10 cellular contexts compared by ENCODE assay signal in genomic region chr10:14583252-14583651, GRCh38.
DNase-seq lines count a peak whose midpoint lies in the region; ATAC-seq and TF ChIP-seq lines count a peak whose summit lies in the region.
"Had no signal": no experiment of that assay in that cellular context is flagged by ENCODE, and none has a peak within 500 bp of the region (broad histone marks: within the 10 kb centered on the region; RNA-seq: fewer than 3 reads in every experiment).

No MANE protein-coding gene starts in this region.

- peak; percentile 36 to 75 (median 60) for DNase-seq in activated CD4-positive, CD25-positive, alpha-beta regulatory T cell (lab: John Stamatoyannopoulos, UW)
- DNase-seq in stimulated activated CD4-positive, alpha-beta T cell treated with anti-CD3 and anti-CD28 coated beads, TNF-alpha, amount 100 ng/mL, for 4 hours (ENCODE audit: low read depth in 3 of 3) = peak in 2 of 3 experiments; percentile 72 to 74
- no peak for DNase-seq in C1 segment of cervical spinal cord (lab: John Stamatoyannopoulos, UW)
- no peak for DNase-seq in retina
- DNase-seq in RWPE1 (ENCODE audit: low spot score) = no peak
- DNase-seq: caudate nucleus, NCI-H748 treated with DMSO at 0.1 percent for 48 hours had no signal

- POLR2A ChIA-PET in RWPE1 (lab: Yijun Ruan, JAX; ENCODE audit: low non-redundant PET) = no interaction called here

- H3K9me3 Mint-ChIP-seq in activated naive CD8-positive, alpha-beta T cell (ENCODE audit: low read depth) = no peaks in the 10 kb centered on the region

- peak overlapping the region; percentile 81 for H3K4me3 Mint-ChIP-seq in activated naive CD8-positive, alpha-beta T cell

- peaks cover 94% of the 10 kb centered on the region for H3K4me1 Mint-ChIP-seq in activated naive CD8-positive, alpha-beta T cell (ENCODE audit: low read depth)

- no peaks in the 10 kb centered on the region for H3K27me3 Mint-ChIP-seq in activated naive CD8-positive, alpha-beta T cell

- no peak for TF ChIP-seq CTCF in RWPE1 (conservative IDR thresholded peaks at IDR 0.05; ENCODE audit: low read depth)

- ATAC-seq in GM19351 (IDR thresholded peaks at IDR 0.05; ENCODE audit: unreplicated experiment) (peak; percentile 52), GM21360 (IDR thresholded peaks at IDR 0.05; ENCODE audit: unreplicated experiment) (no peak)

- H3K27ac ChIP-seq in RWPE1 = no peak overlapping the region

- H3K27ac Mint-ChIP-seq in activated naive CD8-positive, alpha-beta T cell = peak overlapping the region; percentile 98

- peaks cover 15% of the 10 kb centered on the region for H3K36me3 Mint-ChIP-seq in activated naive CD8-positive, alpha-beta T cell

- CTCF ChIA-PET in RWPE1 (lab: Yijun Ruan, JAX) = interaction anchor here (0.6 kb wide), 1 partner anchor 27 kb away, joined by 3 read pairs; no protein-coding TSS in a partner anchor

Comparison
In these comparisons a context has a peak if more than half of its experiments do, and no peak if none do; other contexts are left out.
1. DNase-seq: peak in activated CD4-positive, CD25-positive, alpha-beta regulatory T cell (4 of 4) and stimulated activated CD4-positive, alpha-beta T cell treated with anti-CD3 and anti-CD28 coated beads, TNF-alpha, amount 100 ng/mL, for 4 hours (2 of 3); none in C1 segment of cervical spinal cord (0 of 14), retina (single experiment) and RWPE1 (single experiment).